In genomic region chr2:8837795-8838140, GRCh38 we compare ENCODE assay signal across 8 cellular contexts. TPM values are rescaled to one million over a fixed set of nuclear protein-coding genes. Genes with fewer than 3 reads are reported as not detected.
DNase-seq lines count a peak whose midpoint lies in the region; ATAC-seq and TF ChIP-seq lines count a peak whose summit lies in the region.

No MANE protein-coding gene starts in this region.

- intact Hi-C loops in A673 (cut with micrococcal nuclease; ENCODE audit: unreplicated experiment) = no loop called here

- POLR2A ChIA-PET in A673 (lab: Charles Lee; ENCODE audit: low non-redundant PET) = no interaction called here

- H3K4me3 ChIP-seq in A673 (ENCODE audit: low read depth, low read length, poor library complexity, severe bottlenecking) (peak overlapping the region; percentile 98), astrocyte of the spinal cord (ENCODE audit: low read depth, low read length) (peak overlapping the region; percentile 1), mucosa of rectum (ENCODE audit: low read length in 2 of 2) (peak overlapping the region; percentile 93 to 95)

- H3K27ac ChIP-seq in A673 (ENCODE audit: low read depth, low read length, poor library complexity, severe bottlenecking) = no peak overlapping the region
- no peak overlapping the region for H3K27ac ChIP-seq in mucosa of rectum (ENCODE audit: low read depth in 2 of 2, low read length in 2 of 2)

- DNase-seq in A673 (ENCODE audit: low spot score) (no peak), astrocyte of the spinal cord (ENCODE audit: low read depth, low spot score) (no peak), NCI-H2029 treated with DMSO at 0.1 percent for 48 hours (lab: John Stamatoyannopoulos, UW) (no peak), HUDEP-2 (lab: John Stamatoyannopoulos, UW; ENCODE audit: unreplicated experiment in 76 of 76) (no peak), NCI-H2107 treated with DMSO at 0.1 percent for 48 hours (lab: John Stamatoyannopoulos, UW; ENCODE audit: unreplicated experiment) (no peak)

- H3K27me3 ChIP-seq in A673 (replicated peaks; ENCODE audit: insufficient read depth, low read depth, low read length, poor library complexity) = no peaks in the 10 kb centered on the region
- H3K27me3 ChIP-seq in mucosa of rectum (ENCODE audit: control insufficient read depth in 2 of 2, insufficient read depth in 2 of 2, low read length in 2 of 2) = no peaks in the 10 kb centered on the region

- in situ Hi-C loops in astrocyte of the spinal cord (cut with HindIII; ENCODE audit: low sequenced_read_pairs) = no loop called here

- H3K9me3 ChIP-seq in A673 (ENCODE audit: low read depth, low read length, poor library complexity, severe bottlenecking) = no peaks in the 10 kb centered on the region
- H3K9me3 ChIP-seq in mucosa of rectum (ENCODE audit: control insufficient read depth in 2 of 2, low read length in 2 of 2) = no peaks in the 10 kb centered on the region

- TF ChIP-seq CTCF in A673 (conservative IDR thresholded peaks at IDR 0.05; ENCODE audit: low read depth, low read length) = no peak
- TF ChIP-seq CTCF in astrocyte of the spinal cord (IDR thresholded peaks at IDR 0.05; ENCODE audit: low read depth, low read length) = no peak

- ATAC-seq in HG02678 (IDR thresholded peaks at IDR 0.05; ENCODE audit: unreplicated experiment) (peak; percentile 4), HG03039 (IDR thresholded peaks at IDR 0.05; ENCODE audit: unreplicated experiment) (no peak)

- no peak overlapping the region for H3K9ac ChIP-seq in mucosa of rectum (ENCODE audit: low read depth in 1 of 2, low read length in 2 of 2)

- H3K36me3 ChIP-seq in A673 (ENCODE audit: insufficient read depth, low read length, poor library complexity, severe bottlenecking) (no peaks in the 10 kb centered on the region), mucosa of rectum (ENCODE audit: control insufficient read depth in 2 of 2, insufficient read depth in 2 of 2, low read length in 2 of 2) (no peaks in the 10 kb centered on the region)

- peaks cover 10% of the 10 kb centered on the region for H3K4me1 ChIP-seq in A673 (ENCODE audit: insufficient read depth, low read length, poor library complexity, severe bottlenecking)
- peaks cover 4 to 9% of the 10 kb centered on the region in 2 donors for H3K4me1 ChIP-seq in mucosa of rectum (ENCODE audit: control insufficient read depth in 2 of 2, insufficient read depth in 2 of 2, low read length in 2 of 2)

- no TSS peak for BruUV-seq in A673 (replicated peaks; lab: Mats Ljungman, UMichigan)

- CTCF ChIA-PET in A673 (lab: Charles Lee) = no interaction called here

RNA-seq across cellular contexts. Expression of gene KIDINS220, which starts 0.4 kb away (rescaled TPM):
- total RNA-seq in A673 (2021) = 45.2 and 46.4 TPM in 2 replicates

Comparison
In these comparisons a context has a peak if more than half of its experiments do, and no peak if none do; other contexts are left out.
1. H3K4me3 ChIP-seq: peak in every context shown above with its lines; median percentile 98 in A673; 94 in mucosa of rectum; 1 in astrocyte of the spinal cord.